17 cellular contexts compared by ENCODE assay signal in genomic region chr12:86513206-86513605, GRCh38.
DNase-seq lines count a peak whose midpoint lies in the region; ATAC-seq and TF ChIP-seq lines count a peak whose summit lies in the region.
"Had no signal": no experiment of that assay in that cellular context is flagged by ENCODE, and none has a peak within 500 bp of the region (broad histone marks: within the 10 kb centered on the region; RNA-seq: fewer than 3 reads in every experiment).

No MANE protein-coding gene starts in this region.

- H3K27ac ChIP-seq in PC-9, result no peak overlapping the region
- H3K27ac ChIP-seq: 22Rv1, ascending aorta, upper lobe of right lung had no signal

- H3K9me2 ChIP-seq in PC-9 (ENCODE audit: insufficient read depth), result no peaks in the 10 kb centered on the region

- peak; percentile 43 for ATAC-seq in HG03432 (IDR thresholded peaks at IDR 0.05; ENCODE audit: unreplicated experiment)
- ATAC-seq: activated CD4-positive, CD25-positive, alpha-beta regulatory T cell treated with anti-CD3 and anti-CD28 coated beads, Interleukin-2, amount 50 U/mL, for 24 hours; natural killer cell treated with Interleukin-12 subunit alpha and Interleukin-12 subunit beta and Interleukin-15 and Interleukin-18, amount 100 ng/mL, for 72 hours; stimulated activated naive CD8-positive, alpha-beta T cell treated with anti-CD3 and anti-CD28 coated beads, Interleukin-15, amount 100 ng/mL, for 72 hours; upper lobe of right lung had no signal

- DNase-seq in DMS 273 (lab: John Stamatoyannopoulos, UW; ENCODE audit: unreplicated experiment), result peak; percentile 23
- DNase-seq in DMS 273 treated with DMSO at 0.1 percent for 48 hours (lab: John Stamatoyannopoulos, UW), result no peak
- peak; percentile 17 for DNase-seq in epidermal melanocyte (ENCODE audit: insufficient read length, low spot score)
- DNase-seq in skeletal muscle cell (ENCODE audit: low read depth), result peak; percentile 17
- no peak for DNase-seq in NCI-H2196 (lab: John Stamatoyannopoulos, UW; ENCODE audit: unreplicated experiment)
- no peak for DNase-seq in PC-9
- DNase-seq in GM13976 (ENCODE audit: low spot score), result no peak
- DNase-seq: activated gamma-delta T cell treated with Interleukin-2 at 50 U/mL for 16 hours; glutamatergic neuron; NCI-H2081 treated with DMSO at 0.1 percent for 48 hours; stimulated activated naive CD8-positive, alpha-beta T cell treated with anti-CD3 and anti-CD28 coated beads, Interleukin-15, amount 100 ng/mL, for 72 hours; upper lobe of right lung had no signal

- POLR2A ChIA-PET in PC-9 (lab: Charles Lee; ENCODE audit: unreplicated experiment), result no interaction called here

- CTCF ChIA-PET in PC-9 (lab: Charles Lee), result no interaction called here

- intact Hi-C loops in PC-9 (cut with micrococcal nuclease; ENCODE audit: unreplicated experiment), result no loop called here

- H3K79me2 ChIP-seq in PC-9 (ENCODE audit: low read depth), result no peaks in the 10 kb centered on the region

- in situ Hi-C loops in GM13976 (cut with MboI; ENCODE audit: low sequenced_read_pairs, unreplicated experiment), result no loop called here

- H3K4me2 ChIP-seq in PC-9, result no peak overlapping the region

- no peaks in the 10 kb centered on the region for H3K27me3 ChIP-seq in PC-9 (ENCODE audit: insufficient read depth, low read depth)
- H3K27me3 ChIP-seq: ascending aorta, upper lobe of right lung had no signal

- TF ChIP-seq CTCF in PC-9 (conservative IDR thresholded peaks at IDR 0.05) (no peak), GM13976 (IDR thresholded peaks at IDR 0.05; ENCODE audit: borderline replicate concordance, control extremely low read depth, extremely low read depth, insufficient read depth, missing control alignments) (no peak)

- H3K4me3 ChIP-seq in skeletal muscle cell (ENCODE audit: low read depth, low read length), result no peak overlapping the region
- H3K4me3 ChIP-seq in PC-9, result no peak overlapping the region
- H3K4me3 ChIP-seq: ascending aorta, upper lobe of right lung had no signal

- no peaks in the 10 kb centered on the region for H3K36me3 ChIP-seq in PC-9 (ENCODE audit: low read depth)
- H3K36me3 ChIP-seq: ascending aorta, upper lobe of right lung had no signal

- H4K20me1 ChIP-seq in PC-9 (ENCODE audit: insufficient read depth), result no peaks in the 10 kb centered on the region

- H3K9me3 ChIP-seq in PC-9 (ENCODE audit: insufficient read depth, low read depth), result no peaks in the 10 kb centered on the region
- H3K9me3 ChIP-seq: ascending aorta had no signal

- H3K4me1 ChIP-seq in PC-9 (replicated peaks; ENCODE audit: insufficient read depth), result no peaks in the 10 kb centered on the region; the same call in 1 of the 2 replicates
- H3K4me1 ChIP-seq: ascending aorta, upper lobe of right lung had no signal

- no peak overlapping the region for H2AFZ ChIP-seq in PC-9

- no TSS peak for BruUV-seq in PC-9 (replicated peaks; lab: Mats Ljungman, UMichigan)

- no peaks in the 10 kb centered on the region for H3F3A ChIP-seq in PC-9 (ENCODE audit: insufficient read depth, low read depth)

Comparison
In these comparisons a context has a peak if more than half of its experiments do, and no peak if none do; other contexts are left out.
1. DNase-seq: peak in DMS 273 (single experiment), epidermal melanocyte (single experiment) and skeletal muscle cell (single experiment); none in DMS 273 treated with DMSO at 0.1 percent for 48 hours (single experiment), NCI-H2196 (single experiment), PC-9 (0 of 2) and GM13976 (single experiment).